In the genomic region with DNA sequence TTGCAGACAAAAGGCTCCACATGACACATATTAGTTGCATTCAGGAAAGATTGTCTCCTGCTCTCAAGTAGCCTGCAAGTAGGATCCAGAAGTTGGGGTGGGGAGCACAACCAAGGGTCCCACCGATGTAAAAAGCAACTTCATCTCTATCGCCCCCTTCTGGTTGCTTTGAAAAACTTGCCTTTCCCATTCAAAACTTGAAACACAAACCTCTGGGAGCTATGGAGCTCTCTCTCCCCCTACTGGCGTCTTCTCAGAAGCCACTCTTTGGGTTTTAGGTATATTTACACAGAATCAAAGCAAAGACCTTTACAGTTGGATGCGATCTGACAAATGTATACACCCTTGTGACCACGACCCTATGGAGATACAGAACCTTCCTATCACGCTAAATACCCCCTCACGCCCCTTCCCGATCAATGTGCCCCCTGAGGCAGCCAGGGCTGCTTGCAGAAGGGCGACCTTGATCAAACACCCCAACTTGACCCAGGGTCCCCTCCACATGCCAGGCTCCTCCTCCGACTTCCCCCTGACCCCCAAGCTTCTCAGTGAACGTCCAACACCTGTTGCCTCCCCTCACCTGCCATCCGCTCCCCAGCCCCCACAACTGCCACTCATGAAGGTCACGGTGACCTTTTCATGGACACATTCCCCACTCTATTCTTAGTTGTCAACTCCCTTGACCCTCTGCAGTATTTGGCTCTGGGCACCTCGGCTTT, we compare ENCODE assay signal across 1 cellular context.
TF ChIP-seq lines count a peak whose summit lies in the region.

No MANE protein-coding gene starts in this region.

TF ChIP-seq in HepG2, 621 proteins besides CTCF, POLR2A, EP300 and RAD21 (continued from another document and continues in another):
- TF ChIP-seq, protein P1, sequence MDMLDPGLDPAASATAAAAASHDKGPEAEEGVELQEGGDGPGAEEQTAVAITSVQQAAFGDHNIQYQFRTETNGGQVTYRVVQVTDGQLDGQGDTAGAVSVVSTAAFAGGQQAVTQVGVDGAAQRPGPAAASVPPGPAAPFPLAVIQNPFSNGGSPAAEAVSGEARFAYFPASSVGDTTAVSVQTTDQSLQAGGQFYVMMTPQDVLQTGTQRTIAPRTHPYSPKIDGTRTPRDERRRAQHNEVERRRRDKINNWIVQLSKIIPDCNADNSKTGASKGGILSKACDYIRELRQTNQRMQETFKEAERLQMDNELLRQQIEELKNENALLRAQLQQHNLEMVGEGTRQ (IDR thresholded peaks at IDR 0.05; ENCODE audit: low read depth, low read length) = no peak
- TF ChIP-seq, protein P1 (CRISPR knock-in tag; IDR thresholded peaks at IDR 0.05; ENCODE audit: borderline replicate concordance) = no peak
- TF ChIP-seq NFIB (CRISPR knock-in tag; IDR thresholded peaks at IDR 0.05; ENCODE audit: borderline replicate concordance) (no peak), SIX4 (CRISPR knock-in tag; IDR thresholded peaks at IDR 0.05) (no peak), FOXK1 (CRISPR knock-in tag; IDR thresholded peaks at IDR 0.05; ENCODE audit: borderline replicate concordance, low read depth) (no peak), ERF (CRISPR knock-in tag; IDR thresholded peaks at IDR 0.05) (peak; percentile 37; the same call in 1 of the 2 replicates), ZNF331 (CRISPR knock-in tag; IDR thresholded peaks at IDR 0.05) (no peak), REPIN1 (CRISPR knock-in tag; IDR thresholded peaks at IDR 0.05; ENCODE audit: borderline replicate concordance, low read depth) (peak; percentile 26; the same call in 1 of the 2 replicates), PHF5A (CRISPR knock-in tag; IDR thresholded peaks at IDR 0.05; ENCODE audit: low read depth, unreplicated experiment) (no peak), ELF3 (CRISPR knock-in tag; IDR thresholded peaks at IDR 0.05) (no peak), YY1 (IDR thresholded peaks at IDR 0.05; ENCODE audit: insufficient read depth, insufficient replicate concordance, low read depth, low read length) (no peak), ZMAT3 (CRISPR knock-in tag; conservative IDR thresholded peaks at IDR 0.05) (no peak), PHF8 (CRISPR knock-in tag; IDR thresholded peaks at IDR 0.05) (no peak), ESRRA (CRISPR knock-in tag; IDR thresholded peaks at IDR 0.05; ENCODE audit: low read depth) (peak; percentile 89), ZNF34 (CRISPR knock-in tag; IDR thresholded peaks at IDR 0.05; ENCODE audit: borderline replicate concordance) (no peak), NONO (IDR thresholded peaks at IDR 0.05) (no peak), NONO (CRISPR knock-in tag; conservative IDR thresholded peaks at IDR 0.05) (no peak), FOSL1 (CRISPR knock-in tag; IDR thresholded peaks at IDR 0.05; ENCODE audit: borderline replicate concordance) (no peak), ZNF501 (CRISPR knock-in tag; IDR thresholded peaks at IDR 0.05) (peak; percentile 58), KAT8 (CRISPR knock-in tag; IDR thresholded peaks at IDR 0.05) (peak; percentile 51; the same call in 1 of the 2 replicates), ZKSCAN8 (CRISPR knock-in tag; IDR thresholded peaks at IDR 0.05; ENCODE audit: borderline replicate concordance) (peak; percentile 36; the same call in 1 of the 2 replicates), RARA (CRISPR knock-in tag; IDR thresholded peaks at IDR 0.05) (peak; percentile 37), ETV6 (CRISPR knock-in tag; conservative IDR thresholded peaks at IDR 0.05) (no peak), ZNF225 (CRISPR knock-in tag; IDR thresholded peaks at IDR 0.05) (no peak), ZNF350 (CRISPR knock-in tag; IDR thresholded peaks at IDR 0.05; ENCODE audit: borderline replicate concordance, low read depth) (no peak), ZNF678 (CRISPR knock-in tag; IDR thresholded peaks at IDR 0.05) (no peak), BCL6 (CRISPR knock-in tag; IDR thresholded peaks at IDR 0.05) (no peak), SMC3 (IDR thresholded peaks at IDR 0.05; ENCODE audit: low read length) (peak; percentile 92), CBX2 (IDR thresholded peaks at IDR 0.05; ENCODE audit: low read depth, low read length) (no peak), CBX2 (CRISPR knock-in tag; IDR thresholded peaks at IDR 0.05; ENCODE audit: low read depth) (no peak)
- TF ChIP-seq, protein P2, sequence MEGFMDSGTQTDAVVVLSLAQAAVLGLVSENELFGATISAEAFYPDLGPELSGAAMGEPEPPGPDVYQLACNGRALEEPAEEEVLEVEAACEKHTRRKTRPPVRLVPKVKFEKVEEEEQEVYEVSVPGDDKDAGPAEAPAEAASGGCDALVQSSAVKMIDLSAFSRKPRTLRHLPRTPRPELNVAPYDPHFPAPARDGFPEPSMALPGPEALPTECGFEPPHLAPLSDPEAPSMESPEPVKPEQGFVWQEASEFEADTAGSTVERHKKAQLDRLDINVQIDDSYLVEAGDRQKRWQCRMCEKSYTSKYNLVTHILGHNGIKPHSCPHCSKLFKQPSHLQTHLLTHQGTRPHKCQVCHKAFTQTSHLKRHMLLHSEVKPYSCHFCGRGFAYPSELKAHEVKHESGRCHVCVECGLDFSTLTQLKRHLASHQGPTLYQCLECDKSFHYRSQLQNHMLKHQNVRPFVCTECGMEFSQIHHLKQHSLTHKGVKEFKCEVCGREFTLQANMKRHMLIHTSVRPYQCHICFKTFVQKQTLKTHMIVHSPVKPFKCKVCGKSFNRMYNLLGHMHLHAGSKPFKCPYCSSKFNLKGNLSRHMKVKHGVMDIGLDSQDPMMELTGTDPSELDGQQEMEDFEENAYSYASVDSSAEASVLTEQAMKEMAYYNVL (CRISPR knock-in tag; IDR thresholded peaks at IDR 0.05; ENCODE audit: borderline replicate concordance) = no peak
- TF ChIP-seq, protein P3, sequence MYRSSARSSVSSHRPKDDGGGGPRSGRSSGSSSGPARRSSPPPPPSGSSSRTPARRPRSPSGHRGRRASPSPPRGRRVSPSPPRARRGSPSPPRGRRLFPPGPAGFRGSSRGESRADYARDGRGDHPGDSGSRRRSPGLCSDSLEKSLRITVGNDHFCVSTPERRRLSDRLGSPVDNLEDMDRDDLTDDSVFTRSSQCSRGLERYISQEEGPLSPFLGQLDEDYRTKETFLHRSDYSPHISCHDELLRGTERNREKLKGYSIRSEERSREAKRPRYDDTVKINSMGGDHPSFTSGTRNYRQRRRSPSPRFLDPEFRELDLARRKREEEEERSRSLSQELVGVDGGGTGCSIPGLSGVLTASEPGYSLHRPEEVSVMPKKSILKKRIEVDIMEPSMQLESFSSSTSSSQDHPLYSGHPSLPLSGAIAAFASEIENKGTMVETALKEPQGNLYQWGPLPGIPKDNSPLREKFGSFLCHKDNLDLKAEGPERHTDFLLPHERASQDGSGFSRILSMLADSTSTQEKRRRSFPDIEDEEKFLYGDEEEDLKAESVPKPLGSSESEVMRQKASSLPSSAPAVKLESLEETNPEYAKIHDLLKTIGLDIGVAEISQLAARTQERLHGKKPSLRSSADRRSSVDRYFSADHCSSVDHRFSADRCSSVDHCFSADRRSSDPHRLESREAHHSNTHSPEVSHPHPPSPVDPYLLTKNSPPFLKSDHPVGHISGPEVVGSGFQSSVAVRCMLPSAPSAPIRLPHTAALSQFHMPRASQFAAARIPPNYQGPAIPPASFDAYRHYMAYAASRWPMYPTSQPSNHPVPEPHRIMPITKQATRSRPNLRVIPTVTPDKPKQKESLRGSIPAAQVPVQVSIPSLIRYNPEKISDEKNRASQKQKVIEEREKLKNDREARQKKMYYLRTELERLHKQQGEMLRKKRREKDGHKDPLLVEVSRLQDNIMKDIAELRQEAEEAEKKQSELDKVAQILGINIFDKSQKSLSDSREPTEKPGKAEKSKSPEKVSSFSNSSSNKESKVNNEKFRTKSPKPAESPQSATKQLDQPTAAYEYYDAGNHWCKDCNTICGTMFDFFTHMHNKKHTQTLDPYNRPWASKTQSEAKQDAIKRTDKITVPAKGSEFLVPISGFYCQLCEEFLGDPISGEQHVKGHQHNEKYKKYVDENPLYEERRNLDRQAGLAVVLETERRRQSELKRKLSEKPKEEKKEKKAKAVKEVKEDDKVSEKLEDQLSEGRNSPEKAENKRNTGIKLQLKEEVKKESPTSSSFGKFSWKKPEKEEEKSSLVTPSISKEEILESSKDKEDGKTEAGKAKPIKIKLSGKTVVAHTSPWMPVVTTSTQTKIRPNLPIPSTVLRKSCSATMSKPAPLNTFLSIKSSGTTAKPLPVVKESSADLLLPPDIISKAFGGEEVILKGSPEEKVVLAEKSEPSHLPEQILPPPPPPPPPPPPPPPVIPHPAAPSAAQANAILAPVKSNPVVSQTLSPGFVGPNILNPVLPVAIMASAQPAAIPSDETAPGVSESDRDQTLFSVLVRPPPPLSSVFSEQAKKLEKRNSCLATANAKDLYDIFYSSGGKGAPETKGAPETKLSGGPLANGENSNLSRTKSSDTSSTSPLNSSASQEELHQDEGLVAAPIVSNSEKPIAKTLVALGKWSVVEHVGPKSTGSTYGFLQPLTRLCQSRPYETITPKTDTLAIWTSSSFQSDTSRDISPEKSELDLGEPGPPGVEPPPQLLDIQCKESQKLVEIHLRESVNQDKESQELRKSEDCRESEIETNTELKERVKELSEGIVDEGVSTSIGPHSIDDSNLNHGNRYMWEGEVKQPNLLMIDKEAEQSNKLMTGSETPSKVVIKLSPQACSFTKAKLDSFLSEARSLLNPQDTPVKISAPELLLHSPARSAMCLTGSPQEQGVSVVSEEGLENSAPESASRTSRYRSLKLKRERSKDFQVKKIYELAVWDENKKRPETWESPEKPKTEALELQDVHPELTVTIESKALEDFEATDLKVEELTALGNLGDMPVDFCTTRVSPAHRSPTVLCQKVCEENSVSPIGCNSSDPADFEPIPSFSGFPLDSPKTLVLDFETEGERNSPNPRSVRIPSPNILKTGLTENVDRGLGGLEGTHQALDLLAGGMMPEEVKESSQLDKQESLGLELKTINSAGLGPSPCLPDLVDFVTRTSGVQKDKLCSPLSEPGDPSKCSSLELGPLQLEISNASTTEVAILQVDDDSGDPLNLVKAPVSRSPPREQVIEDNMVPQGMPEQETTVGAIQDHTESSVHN (CRISPR knock-in tag; IDR thresholded peaks at IDR 0.05) = no peak
- TF ChIP-seq, protein P4, sequence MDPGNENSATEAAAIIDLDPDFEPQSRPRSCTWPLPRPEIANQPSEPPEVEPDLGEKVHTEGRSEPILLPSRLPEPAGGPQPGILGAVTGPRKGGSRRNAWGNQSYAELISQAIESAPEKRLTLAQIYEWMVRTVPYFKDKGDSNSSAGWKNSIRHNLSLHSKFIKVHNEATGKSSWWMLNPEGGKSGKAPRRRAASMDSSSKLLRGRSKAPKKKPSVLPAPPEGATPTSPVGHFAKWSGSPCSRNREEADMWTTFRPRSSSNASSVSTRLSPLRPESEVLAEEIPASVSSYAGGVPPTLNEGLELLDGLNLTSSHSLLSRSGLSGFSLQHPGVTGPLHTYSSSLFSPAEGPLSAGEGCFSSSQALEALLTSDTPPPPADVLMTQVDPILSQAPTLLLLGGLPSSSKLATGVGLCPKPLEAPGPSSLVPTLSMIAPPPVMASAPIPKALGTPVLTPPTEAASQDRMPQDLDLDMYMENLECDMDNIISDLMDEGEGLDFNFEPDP (CRISPR knock-in tag; conservative IDR thresholded peaks at IDR 0.05) = no peak
- TF ChIP-seq, protein P5, sequence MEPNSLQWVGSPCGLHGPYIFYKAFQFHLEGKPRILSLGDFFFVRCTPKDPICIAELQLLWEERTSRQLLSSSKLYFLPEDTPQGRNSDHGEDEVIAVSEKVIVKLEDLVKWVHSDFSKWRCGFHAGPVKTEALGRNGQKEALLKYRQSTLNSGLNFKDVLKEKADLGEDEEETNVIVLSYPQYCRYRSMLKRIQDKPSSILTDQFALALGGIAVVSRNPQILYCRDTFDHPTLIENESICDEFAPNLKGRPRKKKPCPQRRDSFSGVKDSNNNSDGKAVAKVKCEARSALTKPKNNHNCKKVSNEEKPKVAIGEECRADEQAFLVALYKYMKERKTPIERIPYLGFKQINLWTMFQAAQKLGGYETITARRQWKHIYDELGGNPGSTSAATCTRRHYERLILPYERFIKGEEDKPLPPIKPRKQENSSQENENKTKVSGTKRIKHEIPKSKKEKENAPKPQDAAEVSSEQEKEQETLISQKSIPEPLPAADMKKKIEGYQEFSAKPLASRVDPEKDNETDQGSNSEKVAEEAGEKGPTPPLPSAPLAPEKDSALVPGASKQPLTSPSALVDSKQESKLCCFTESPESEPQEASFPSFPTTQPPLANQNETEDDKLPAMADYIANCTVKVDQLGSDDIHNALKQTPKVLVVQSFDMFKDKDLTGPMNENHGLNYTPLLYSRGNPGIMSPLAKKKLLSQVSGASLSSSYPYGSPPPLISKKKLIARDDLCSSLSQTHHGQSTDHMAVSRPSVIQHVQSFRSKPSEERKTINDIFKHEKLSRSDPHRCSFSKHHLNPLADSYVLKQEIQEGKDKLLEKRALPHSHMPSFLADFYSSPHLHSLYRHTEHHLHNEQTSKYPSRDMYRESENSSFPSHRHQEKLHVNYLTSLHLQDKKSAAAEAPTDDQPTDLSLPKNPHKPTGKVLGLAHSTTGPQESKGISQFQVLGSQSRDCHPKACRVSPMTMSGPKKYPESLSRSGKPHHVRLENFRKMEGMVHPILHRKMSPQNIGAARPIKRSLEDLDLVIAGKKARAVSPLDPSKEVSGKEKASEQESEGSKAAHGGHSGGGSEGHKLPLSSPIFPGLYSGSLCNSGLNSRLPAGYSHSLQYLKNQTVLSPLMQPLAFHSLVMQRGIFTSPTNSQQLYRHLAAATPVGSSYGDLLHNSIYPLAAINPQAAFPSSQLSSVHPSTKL (CRISPR knock-in tag; IDR thresholded peaks at IDR 0.05) = no peak
- TF ChIP-seq, protein P6, sequence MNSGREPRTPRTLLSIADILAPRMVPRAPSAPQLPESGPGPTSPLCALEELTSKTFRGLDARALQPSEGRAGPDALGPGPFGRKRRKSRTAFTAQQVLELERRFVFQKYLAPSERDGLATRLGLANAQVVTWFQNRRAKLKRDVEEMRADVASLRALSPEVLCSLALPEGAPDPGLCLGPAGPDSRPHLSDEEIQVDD (CRISPR knock-in tag; IDR thresholded peaks at IDR 0.05; ENCODE audit: borderline replicate concordance) = no peak
- TF ChIP-seq, protein P7, sequence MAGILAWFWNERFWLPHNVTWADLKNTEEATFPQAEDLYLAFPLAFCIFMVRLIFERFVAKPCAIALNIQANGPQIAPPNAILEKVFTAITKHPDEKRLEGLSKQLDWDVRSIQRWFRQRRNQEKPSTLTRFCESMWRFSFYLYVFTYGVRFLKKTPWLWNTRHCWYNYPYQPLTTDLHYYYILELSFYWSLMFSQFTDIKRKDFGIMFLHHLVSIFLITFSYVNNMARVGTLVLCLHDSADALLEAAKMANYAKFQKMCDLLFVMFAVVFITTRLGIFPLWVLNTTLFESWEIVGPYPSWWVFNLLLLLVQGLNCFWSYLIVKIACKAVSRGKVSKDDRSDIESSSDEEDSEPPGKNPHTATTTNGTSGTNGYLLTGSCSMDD (CRISPR knock-in tag; IDR thresholded peaks at IDR 0.05) = no peak
- TF ChIP-seq, protein P8, sequence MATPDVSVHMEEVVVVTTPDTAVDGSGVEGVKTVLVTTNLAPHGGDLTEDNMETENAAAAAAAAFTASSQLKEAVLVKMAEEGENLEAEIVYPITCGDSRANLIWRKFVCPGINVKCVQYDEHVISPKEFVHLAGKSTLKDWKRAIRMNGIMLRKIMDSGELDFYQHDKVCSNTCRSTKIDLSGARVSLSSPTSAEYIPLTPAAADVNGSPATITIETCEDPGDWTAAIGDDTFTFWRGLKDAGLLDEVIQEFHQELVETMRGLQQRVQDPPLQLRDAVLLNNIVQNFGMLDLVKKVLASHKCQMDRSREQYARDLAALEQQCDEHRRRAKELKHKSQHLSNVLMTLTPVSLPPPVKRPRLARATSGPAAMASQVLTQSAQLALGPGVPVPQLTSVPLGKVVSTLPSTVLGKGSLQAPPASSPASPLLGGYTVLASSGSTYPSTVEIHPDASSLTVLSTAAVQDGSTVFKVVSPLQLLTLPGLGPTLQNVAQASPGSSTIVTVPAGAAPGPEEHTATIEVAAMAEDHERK (CRISPR knock-in tag; IDR thresholded peaks at IDR 0.05; ENCODE audit: low read depth) = no peak
